Comparison of ENCODE assay signal across 1 cellular context in the genomic region with DNA sequence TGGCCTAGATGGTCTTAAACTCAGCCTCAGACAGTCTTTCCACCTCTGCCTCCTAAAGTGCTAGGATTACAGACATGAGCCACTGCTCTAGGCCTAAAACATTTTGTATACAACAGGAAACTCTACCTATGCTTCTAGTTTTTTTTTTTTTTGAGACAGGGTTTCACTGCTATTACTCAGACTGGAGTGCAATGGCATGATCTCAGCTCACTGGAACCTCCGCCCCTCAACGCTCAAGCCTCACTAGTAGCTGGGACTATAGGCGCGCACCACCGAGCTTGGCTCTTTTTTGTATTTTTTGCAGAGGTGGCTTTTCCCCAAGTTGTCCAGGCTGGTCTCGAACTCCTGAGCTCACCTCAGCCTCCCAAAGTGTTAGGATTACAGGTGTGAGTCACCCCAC.
TF ChIP-seq lines count a peak whose summit lies in the region.

No MANE protein-coding gene starts in this region.

TF ChIP-seq in IMR-90, 13 proteins besides CTCF, POLR2A, EP300 and RAD21:
- TF ChIP-seq MAZ (IDR thresholded peaks at IDR 0.05; ENCODE audit: borderline replicate concordance, low read depth, low read length) (no peak), CEBPB (IDR thresholded peaks at IDR 0.05; ENCODE audit: low read depth, low read length) (no peak), RCOR1 (IDR thresholded peaks at IDR 0.05; ENCODE audit: insufficient replicate concordance, low read length) (no peak), SMC3 (IDR thresholded peaks at IDR 0.05; ENCODE audit: low read depth, low read length) (no peak), FOS (IDR thresholded peaks at IDR 0.05; ENCODE audit: low read depth, low read length) (no peak), MXI1 (IDR thresholded peaks at IDR 0.05; ENCODE audit: borderline replicate concordance, low read depth, low read length) (no peak), BHLHE40 (IDR thresholded peaks at IDR 0.05; ENCODE audit: low read depth, low read length) (no peak), RFX5 (IDR thresholded peaks at IDR 0.05; ENCODE audit: low read depth, low read length) (no peak), MAFK (IDR thresholded peaks at IDR 0.05; ENCODE audit: low read depth, low read length) (no peak), CHD1 (IDR thresholded peaks at IDR 0.05; ENCODE audit: low read depth, low read length) (no peak)
- TF ChIP-seq, protein P1, sequence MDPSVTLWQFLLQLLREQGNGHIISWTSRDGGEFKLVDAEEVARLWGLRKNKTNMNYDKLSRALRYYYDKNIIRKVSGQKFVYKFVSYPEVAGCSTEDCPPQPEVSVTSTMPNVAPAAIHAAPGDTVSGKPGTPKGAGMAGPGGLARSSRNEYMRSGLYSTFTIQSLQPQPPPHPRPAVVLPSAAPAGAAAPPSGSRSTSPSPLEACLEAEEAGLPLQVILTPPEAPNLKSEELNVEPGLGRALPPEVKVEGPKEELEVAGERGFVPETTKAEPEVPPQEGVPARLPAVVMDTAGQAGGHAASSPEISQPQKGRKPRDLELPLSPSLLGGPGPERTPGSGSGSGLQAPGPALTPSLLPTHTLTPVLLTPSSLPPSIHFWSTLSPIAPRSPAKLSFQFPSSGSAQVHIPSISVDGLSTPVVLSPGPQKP (IDR thresholded peaks at IDR 0.05; ENCODE audit: borderline replicate concordance, low read depth, low read length), result no peak
